Comparison of ENCODE assay signal across 1 cellular context in the genomic region with DNA sequence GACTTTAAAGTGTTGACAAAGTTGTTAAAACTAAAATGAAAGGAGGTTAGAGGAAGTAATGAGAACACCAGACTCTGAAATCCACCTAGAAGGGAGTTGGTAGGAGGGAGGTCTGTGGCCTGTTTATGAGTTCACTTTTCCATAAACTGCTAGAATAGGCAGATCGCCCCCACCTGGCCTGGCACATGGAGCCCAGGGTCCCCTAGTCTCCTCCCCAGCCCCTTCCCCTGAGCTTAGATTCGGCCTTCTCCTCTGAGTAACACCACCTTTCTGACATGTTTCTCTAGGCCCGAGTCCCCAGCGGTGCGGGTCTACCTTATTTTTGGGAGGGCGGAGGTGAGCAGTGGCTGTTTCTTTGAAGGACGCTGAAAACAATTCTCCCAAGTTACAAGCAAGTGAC.
TF ChIP-seq lines count a peak whose summit lies in the region.

No MANE protein-coding gene starts in this region.

TF ChIP-seq in HCT116, 20 proteins besides CTCF, POLR2A, EP300 and RAD21 (continued from another document):
- TF ChIP-seq, protein P1, sequence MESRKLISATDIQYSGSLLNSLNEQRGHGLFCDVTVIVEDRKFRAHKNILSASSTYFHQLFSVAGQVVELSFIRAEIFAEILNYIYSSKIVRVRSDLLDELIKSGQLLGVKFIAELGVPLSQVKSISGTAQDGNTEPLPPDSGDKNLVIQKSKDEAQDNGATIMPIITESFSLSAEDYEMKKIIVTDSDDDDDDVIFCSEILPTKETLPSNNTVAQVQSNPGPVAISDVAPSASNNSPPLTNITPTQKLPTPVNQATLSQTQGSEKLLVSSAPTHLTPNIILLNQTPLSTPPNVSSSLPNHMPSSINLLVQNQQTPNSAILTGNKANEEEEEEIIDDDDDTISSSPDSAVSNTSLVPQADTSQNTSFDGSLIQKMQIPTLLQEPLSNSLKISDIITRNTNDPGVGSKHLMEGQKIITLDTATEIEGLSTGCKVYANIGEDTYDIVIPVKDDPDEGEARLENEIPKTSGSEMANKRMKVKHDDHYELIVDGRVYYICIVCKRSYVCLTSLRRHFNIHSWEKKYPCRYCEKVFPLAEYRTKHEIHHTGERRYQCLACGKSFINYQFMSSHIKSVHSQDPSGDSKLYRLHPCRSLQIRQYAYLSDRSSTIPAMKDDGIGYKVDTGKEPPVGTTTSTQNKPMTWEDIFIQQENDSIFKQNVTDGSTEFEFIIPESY (IDR thresholded peaks at IDR 0.05; ENCODE audit: extremely low read depth, insufficient replicate concordance, low read length) = no peak
- TF ChIP-seq, protein P2, sequence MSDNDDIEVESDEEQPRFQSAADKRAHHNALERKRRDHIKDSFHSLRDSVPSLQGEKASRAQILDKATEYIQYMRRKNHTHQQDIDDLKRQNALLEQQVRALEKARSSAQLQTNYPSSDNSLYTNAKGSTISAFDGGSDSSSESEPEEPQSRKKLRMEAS (IDR thresholded peaks at IDR 0.05) = no peak
TF ChIP-seq in HCT116: peak in this region for 0.
